In the genomic region with DNA sequence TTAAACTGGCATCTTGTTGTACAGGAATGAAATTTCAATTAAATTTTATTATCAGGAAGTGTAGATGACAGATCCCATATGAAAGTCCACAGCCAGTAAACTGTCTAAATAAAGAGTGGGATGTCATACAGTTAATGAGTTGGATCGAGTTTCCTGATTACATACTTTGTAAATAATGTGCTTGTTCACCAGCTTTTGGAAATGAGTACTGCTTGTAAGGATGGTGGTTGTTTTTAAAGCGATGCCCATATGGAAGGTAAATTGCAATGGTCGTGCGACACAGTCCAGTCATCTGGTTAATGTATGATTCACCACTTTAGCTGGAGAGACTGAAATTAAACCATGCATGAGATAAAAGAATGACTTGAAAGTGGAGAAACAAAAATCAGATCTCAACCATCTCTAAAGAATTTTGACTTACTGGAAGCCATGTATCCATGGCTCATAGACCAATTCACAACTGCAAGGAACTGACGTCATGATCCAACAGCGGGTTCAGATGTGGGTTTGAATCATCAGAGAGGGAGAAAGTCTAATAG, we compare ENCODE assay signal across 1 cellular context.
A peak's percentile ranks its signal among the peaks of the same experiment; 100 is the strongest.
TF ChIP-seq lines count a peak whose summit lies in the region.

No MANE protein-coding gene starts in this region.

TF ChIP-seq in HEK293, 187 proteins besides CTCF, POLR2A, EP300 and RAD21 (continued from another document and continues in another):
- TF ChIP-seq, protein P1, sequence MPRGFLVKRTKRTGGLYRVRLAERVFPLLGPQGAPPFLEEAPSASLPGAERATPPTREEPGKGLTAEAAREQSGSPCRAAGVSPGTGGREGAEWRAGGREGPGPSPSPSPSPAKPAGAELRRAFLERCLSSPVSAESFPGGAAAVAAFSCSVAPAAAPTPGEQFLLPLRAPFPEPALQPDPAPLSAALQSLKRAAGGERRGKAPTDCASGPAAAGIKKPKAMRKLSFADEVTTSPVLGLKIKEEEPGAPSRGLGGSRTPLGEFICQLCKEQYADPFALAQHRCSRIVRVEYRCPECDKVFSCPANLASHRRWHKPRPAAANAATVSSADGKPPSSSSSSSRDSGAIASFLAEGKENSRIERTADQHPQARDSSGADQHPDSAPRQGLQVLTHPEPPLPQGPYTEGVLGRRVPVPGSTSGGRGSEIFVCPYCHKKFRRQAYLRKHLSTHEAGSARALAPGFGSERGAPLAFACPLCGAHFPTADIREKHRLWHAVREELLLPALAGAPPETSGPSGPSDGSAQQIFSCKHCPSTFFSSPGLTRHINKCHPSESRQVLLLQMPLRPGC (tag by site-specific recombination; IDR thresholded peaks at IDR 0.05), result peak; percentile 93
- no peak for TF ChIP-seq ZBTB8A (tag by site-specific recombination; IDR thresholded peaks at IDR 0.05)
- TF ChIP-seq, protein P2, sequence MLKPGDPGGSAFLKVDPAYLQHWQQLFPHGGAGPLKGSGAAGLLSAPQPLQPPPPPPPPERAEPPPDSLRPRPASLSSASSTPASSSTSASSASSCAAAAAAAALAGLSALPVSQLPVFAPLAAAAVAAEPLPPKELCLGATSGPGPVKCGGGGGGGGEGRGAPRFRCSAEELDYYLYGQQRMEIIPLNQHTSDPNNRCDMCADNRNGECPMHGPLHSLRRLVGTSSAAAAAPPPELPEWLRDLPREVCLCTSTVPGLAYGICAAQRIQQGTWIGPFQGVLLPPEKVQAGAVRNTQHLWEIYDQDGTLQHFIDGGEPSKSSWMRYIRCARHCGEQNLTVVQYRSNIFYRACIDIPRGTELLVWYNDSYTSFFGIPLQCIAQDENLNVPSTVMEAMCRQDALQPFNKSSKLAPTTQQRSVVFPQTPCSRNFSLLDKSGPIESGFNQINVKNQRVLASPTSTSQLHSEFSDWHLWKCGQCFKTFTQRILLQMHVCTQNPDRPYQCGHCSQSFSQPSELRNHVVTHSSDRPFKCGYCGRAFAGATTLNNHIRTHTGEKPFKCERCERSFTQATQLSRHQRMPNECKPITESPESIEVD (tag by site-specific recombination; IDR thresholded peaks at IDR 0.05), result peak; percentile 71
- TF ChIP-seq YY2 (tag by site-specific recombination; IDR thresholded peaks at IDR 0.05), result 0 out of 2 replicates have a peak, but pooled peaks have one; percentile 20
- TF ChIP-seq, protein P3, sequence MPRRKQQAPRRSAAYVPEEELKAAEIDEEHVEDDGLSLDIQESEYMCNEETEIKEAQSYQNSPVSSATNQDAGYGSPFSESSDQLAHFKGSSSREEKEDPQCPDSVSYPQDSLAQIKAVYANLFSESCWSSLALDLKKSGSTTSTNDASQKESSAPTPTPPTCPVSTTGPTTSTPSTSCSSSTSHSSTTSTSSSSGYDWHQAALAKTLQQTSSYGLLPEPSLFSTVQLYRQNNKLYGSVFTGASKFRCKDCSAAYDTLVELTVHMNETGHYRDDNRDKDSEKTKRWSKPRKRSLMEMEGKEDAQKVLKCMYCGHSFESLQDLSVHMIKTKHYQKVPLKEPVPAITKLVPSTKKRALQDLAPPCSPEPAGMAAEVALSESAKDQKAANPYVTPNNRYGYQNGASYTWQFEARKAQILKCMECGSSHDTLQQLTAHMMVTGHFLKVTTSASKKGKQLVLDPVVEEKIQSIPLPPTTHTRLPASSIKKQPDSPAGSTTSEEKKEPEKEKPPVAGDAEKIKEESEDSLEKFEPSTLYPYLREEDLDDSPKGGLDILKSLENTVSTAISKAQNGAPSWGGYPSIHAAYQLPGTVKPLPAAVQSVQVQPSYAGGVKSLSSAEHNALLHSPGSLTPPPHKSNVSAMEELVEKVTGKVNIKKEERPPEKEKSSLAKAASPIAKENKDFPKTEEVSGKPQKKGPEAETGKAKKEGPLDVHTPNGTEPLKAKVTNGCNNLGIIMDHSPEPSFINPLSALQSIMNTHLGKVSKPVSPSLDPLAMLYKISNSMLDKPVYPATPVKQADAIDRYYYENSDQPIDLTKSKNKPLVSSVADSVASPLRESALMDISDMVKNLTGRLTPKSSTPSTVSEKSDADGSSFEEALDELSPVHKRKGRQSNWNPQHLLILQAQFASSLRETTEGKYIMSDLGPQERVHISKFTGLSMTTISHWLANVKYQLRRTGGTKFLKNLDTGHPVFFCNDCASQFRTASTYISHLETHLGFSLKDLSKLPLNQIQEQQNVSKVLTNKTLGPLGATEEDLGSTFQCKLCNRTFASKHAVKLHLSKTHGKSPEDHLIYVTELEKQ (tag by site-specific recombination; IDR thresholded peaks at IDR 0.05; ENCODE audit: borderline replicate concordance), result peak; percentile 87
- peak; percentile 98 for TF ChIP-seq SP7 (tag by site-specific recombination; IDR thresholded peaks at IDR 0.05)
- no peak for TF ChIP-seq ZNF555 (tag by site-specific recombination; conservative IDR thresholded peaks at IDR 0.05)
- TF ChIP-seq, protein P4, sequence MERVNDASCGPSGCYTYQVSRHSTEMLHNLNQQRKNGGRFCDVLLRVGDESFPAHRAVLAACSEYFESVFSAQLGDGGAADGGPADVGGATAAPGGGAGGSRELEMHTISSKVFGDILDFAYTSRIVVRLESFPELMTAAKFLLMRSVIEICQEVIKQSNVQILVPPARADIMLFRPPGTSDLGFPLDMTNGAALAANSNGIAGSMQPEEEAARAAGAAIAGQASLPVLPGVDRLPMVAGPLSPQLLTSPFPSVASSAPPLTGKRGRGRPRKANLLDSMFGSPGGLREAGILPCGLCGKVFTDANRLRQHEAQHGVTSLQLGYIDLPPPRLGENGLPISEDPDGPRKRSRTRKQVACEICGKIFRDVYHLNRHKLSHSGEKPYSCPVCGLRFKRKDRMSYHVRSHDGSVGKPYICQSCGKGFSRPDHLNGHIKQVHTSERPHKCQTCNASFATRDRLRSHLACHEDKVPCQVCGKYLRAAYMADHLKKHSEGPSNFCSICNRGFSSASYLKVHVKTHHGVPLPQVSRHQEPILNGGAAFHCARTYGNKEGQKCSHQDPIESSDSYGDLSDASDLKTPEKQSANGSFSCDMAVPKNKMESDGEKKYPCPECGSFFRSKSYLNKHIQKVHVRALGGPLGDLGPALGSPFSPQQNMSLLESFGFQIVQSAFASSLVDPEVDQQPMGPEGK (tag by site-specific recombination; IDR thresholded peaks at IDR 0.05), result peak; percentile 26; the same call in 1 of the 2 replicates
- TF ChIP-seq ZNF366 (tag by site-specific recombination; conservative IDR thresholded peaks at IDR 0.05), result peak; percentile 64
- TF ChIP-seq ZNF24 (tag by site-specific recombination; IDR thresholded peaks at IDR 0.05), result peak; percentile 80; the same call in 1 of the 2 replicates
- TF ChIP-seq ZNF670 (tag by site-specific recombination; IDR thresholded peaks at IDR 0.05; ENCODE audit: low read depth), result no peak
- 0 out of 2 replicates have a peak, but pooled peaks have one; percentile 45 for TF ChIP-seq ZNF600 (tag by site-specific recombination; IDR thresholded peaks at IDR 0.05)
- TF ChIP-seq TCF7L2 (IDR thresholded peaks at IDR 0.05; ENCODE audit: borderline replicate concordance, low read depth, low read length), result no peak
- no peak for TF ChIP-seq ZNF837 (tag by site-specific recombination; IDR thresholded peaks at IDR 0.05)
- peak; percentile 70; the same call in 1 of the 2 replicates for TF ChIP-seq OVOL3 (tag by site-specific recombination; IDR thresholded peaks at IDR 0.05)
- TF ChIP-seq, protein P5, sequence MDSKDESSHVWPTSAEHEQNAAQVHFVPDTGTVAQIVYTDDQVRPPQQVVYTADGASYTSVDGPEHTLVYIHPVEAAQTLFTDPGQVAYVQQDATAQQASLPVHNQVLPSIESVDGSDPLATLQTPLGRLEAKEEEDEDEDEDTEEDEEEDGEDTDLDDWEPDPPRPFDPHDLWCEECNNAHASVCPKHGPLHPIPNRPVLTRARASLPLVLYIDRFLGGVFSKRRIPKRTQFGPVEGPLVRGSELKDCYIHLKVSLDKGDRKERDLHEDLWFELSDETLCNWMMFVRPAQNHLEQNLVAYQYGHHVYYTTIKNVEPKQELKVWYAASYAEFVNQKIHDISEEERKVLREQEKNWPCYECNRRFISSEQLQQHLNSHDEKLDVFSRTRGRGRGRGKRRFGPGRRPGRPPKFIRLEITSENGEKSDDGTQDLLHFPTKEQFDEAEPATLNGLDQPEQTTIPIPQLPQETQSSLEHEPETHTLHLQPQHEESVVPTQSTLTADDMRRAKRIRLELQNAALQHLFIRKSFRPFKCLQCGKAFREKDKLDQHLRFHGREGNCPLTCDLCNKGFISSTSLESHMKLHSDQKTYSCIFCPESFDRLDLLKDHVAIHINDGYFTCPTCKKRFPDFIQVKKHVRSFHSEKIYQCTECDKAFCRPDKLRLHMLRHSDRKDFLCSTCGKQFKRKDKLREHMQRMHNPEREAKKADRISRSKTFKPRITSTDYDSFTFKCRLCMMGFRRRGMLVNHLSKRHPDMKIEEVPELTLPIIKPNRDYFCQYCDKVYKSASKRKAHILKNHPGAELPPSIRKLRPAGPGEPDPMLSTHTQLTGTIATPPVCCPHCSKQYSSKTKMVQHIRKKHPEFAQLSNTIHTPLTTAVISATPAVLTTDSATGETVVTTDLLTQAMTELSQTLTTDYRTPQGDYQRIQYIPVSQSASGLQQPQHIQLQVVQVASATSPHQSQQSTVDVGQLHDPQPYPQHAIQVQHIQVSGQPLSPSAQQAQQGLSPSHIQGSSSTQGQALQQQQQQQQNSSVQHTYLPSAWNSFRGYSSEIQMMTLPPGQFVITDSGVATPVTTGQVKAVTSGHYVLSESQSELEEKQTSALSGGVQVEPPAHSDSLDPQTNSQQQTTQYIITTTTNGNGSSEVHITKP (tag by site-specific recombination; IDR thresholded peaks at IDR 0.05), result peak; percentile 69
- TF ChIP-seq, protein P6, sequence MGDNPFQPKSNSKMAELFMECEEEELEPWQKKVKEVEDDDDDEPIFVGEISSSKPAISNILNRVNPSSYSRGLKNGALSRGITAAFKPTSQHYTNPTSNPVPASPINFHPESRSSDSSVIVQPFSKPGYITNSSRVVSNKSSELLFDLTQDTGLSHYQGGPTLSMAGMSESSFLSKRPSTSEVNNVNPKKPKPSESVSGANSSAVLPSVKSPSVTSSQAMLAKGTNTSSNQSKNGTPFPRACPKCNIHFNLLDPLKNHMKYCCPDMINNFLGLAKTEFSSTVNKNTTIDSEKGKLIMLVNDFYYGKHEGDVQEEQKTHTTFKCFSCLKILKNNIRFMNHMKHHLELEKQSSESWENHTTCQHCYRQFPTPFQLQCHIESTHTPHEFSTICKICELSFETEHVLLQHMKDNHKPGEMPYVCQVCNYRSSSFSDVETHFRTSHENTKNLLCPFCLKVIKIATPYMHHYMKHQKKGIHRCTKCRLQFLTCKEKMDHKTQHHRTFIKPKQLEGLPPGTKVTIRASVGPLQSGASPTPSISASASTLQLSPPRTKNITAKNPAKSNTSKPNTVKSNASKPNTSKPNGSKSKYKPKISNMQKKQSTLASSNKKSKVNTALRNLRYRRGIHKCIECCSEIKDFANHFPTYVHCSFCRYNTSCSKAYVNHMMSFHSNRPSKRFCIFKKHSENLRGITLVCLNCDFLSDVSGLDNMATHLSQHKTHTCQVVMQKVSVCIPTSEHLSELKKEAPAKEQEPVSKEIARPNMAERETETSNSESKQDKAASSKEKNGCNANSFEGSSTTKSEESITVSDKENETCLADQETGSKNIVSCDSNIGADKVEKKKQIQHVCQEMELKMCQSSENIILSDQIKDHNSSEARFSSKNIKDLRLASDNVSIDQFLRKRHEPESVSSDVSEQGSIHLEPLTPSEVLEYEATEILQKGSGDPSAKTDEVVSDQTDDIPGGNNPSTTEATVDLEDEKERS (tag by site-specific recombination; IDR thresholded peaks at IDR 0.05), result no peak
- TF ChIP-seq ZSCAN23 (tag by site-specific recombination; IDR thresholded peaks at IDR 0.05), result peak; percentile 89
- TF ChIP-seq, protein P7, sequence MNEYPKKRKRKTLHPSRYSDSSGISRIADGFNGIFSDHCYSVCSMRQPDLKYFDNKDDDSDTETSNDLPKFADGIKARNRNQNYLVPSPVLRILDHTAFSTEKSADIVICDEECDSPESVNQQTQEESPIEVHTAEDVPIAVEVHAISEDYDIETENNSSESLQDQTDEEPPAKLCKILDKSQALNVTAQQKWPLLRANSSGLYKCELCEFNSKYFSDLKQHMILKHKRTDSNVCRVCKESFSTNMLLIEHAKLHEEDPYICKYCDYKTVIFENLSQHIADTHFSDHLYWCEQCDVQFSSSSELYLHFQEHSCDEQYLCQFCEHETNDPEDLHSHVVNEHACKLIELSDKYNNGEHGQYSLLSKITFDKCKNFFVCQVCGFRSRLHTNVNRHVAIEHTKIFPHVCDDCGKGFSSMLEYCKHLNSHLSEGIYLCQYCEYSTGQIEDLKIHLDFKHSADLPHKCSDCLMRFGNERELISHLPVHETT (tag by site-specific recombination; IDR thresholded peaks at IDR 0.05), result peak; percentile 91
- no peak for TF ChIP-seq ZSCAN30 (tag by site-specific recombination; IDR thresholded peaks at IDR 0.05)
- TF ChIP-seq YY1 (tag by site-specific recombination; IDR thresholded peaks at IDR 0.05), result no peak
- TF ChIP-seq ZNF501 (tag by site-specific recombination; IDR thresholded peaks at IDR 0.05), result peak; percentile 89
- TF ChIP-seq ZIC2 (tag by site-specific recombination; IDR thresholded peaks at IDR 0.05), result no peak
- TF ChIP-seq ZNF394 (tag by site-specific recombination; IDR thresholded peaks at IDR 0.05; ENCODE audit: borderline replicate concordance), result peak; percentile 29; the same call in 1 of the 2 replicates
- TF ChIP-seq ZNF521 (tag by site-specific recombination; IDR thresholded peaks at IDR 0.05), result no peak
- TF ChIP-seq ZNF660 (tag by site-specific recombination; IDR thresholded peaks at IDR 0.05), result peak; percentile 74
- TF ChIP-seq ZNF214 (tag by site-specific recombination; IDR thresholded peaks at IDR 0.05; ENCODE audit: borderline replicate concordance), result no peak
- no peak for TF ChIP-seq ZNF112 (tag by site-specific recombination; IDR thresholded peaks at IDR 0.05)
- peak; percentile 17; the same call in 1 of the 2 replicates for TF ChIP-seq SCRT2 (tag by site-specific recombination; IDR thresholded peaks at IDR 0.05)
- TF ChIP-seq ZNF114 (tag by site-specific recombination; IDR thresholded peaks at IDR 0.05), result no peak
- TF ChIP-seq KLF8 (tag by site-specific recombination; IDR thresholded peaks at IDR 0.05), result peak; percentile 83
- TF ChIP-seq, protein P8, sequence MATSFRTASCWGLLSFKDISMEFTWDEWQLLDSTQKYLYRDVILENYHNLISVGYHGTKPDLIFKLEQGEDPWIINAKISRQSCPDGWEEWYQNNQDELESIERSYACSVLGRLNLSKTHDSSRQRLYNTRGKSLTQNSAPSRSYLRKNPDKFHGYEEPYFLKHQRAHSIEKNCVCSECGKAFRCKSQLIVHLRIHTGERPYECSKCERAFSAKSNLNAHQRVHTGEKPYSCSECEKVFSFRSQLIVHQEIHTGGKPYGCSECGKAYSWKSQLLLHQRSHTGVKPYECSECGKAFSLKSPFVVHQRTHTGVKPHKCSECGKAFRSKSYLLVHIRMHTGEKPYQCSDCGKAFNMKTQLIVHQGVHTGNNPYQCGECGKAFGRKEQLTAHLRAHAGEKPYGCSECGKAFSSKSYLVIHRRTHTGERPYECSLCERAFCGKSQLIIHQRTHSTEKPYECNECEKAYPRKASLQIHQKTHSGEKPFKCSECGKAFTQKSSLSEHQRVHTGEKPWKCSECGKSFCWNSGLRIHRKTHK (tag by site-specific recombination; IDR thresholded peaks at IDR 0.05), result no peak
- TF ChIP-seq ZNF221 (tag by site-specific recombination; IDR thresholded peaks at IDR 0.05; ENCODE audit: borderline replicate concordance), result no peak
- TF ChIP-seq, protein P9, sequence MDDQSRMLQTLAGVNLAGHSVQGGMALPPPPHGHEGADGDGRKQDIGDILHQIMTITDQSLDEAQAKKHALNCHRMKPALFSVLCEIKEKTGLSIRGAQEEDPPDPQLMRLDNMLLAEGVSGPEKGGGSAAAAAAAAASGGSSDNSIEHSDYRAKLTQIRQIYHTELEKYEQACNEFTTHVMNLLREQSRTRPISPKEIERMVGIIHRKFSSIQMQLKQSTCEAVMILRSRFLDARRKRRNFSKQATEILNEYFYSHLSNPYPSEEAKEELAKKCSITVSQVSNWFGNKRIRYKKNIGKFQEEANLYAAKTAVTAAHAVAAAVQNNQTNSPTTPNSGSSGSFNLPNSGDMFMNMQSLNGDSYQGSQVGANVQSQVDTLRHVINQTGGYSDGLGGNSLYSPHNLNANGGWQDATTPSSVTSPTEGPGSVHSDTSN (CRISPR knock-in tag; IDR thresholded peaks at IDR 0.05), result no peak
- no peak for TF ChIP-seq ZNF223 (tag by site-specific recombination; IDR thresholded peaks at IDR 0.05)
